ENCODE assay signal across 33 cellular contexts in the genomic region with DNA sequence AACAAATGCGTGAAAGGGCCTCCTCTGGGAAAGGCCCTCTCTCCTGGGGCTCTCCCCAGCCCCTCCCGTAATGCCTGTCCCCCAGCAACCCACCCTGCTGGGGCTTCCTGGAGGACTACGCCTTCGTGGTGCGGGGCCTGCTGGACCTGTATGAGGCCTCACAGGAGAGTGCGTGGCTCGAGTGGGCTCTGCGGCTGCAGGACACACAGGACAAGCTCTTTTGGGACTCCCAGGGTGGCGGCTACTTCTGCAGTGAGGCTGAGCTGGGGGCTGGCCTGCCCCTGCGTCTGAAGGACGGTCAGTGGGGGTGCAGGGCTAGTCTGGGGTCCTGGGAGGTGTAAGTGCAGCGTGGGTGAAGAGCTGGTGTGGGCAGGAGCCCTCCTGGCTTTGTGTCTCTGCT. TPM values are rescaled to one million over a fixed set of nuclear protein-coding genes. Genes with fewer than 3 reads are reported as not detected.
"Had no signal": no experiment of that assay in that cellular context is flagged by ENCODE, and none has a peak within 500 bp of the region (broad histone marks: within the 10 kb centered on the region; RNA-seq: fewer than 3 reads in every experiment).

No MANE protein-coding gene starts in this region.

- ATAC-seq: foreskin keratinocyte; gastroesophageal sphincter; heart left ventricle; left lobe of liver; mucosa of descending colon; natural killer cell treated with Interleukin-12 subunit alpha and Interleukin-12 subunit beta and Interleukin-15 and Interleukin-18, amount 100 ng/mL, for 72 hours; sciatic nerve; stimulated activated effector memory CD8-positive, alpha-beta T cell treated with anti-CD3 and anti-CD28 coated beads, Interleukin-12 subunit alpha, Interleukin-12 subunit beta, amount 100 ng/mL, for 72 hours had no signal

- H3K4me1 ChIP-seq: colonic mucosa had no signal

- H2AFZ ChIP-seq: hepatocyte, parathyroid adenoma had no signal

- H3K27ac ChIP-seq: colonic mucosa, foreskin keratinocyte, heart left ventricle, hepatocyte, parathyroid adenoma, thyroid gland, vagina had no signal

- H3K4me2 ChIP-seq: hepatocyte, smooth muscle cell had no signal

- H3K9me3 ChIP-seq: colonic mucosa, esophagus muscularis mucosa, gastroesophageal sphincter, heart left ventricle, mucosa of descending colon, stomach, thyroid gland, vagina had no signal

- FAIRE-seq: endothelial cell of umbilical vein, kidney had no signal

- H3K36me3 ChIP-seq: colonic mucosa had no signal

- H3K27me3 ChIP-seq: colonic mucosa, foreskin keratinocyte, heart left ventricle, hepatocyte, stomach, thyroid gland, vagina had no signal

- H3K4me3 ChIP-seq: colonic mucosa, esophagus muscularis mucosa, gastroesophageal sphincter, heart left ventricle, hepatocyte, lung, mucosa of descending colon, smooth muscle cell, stomach, thyroid gland, vagina had no signal

- DNase-seq: colonic mucosa; dermis blood vessel endothelial cell; effector memory CD4-positive, alpha-beta T cell; foreskin keratinocyte; heart left ventricle; naive B cell; stimulated activated CD4-positive, alpha-beta T cell treated with anti-CD3 and anti-CD28 coated beads, Interleukin-2, amount 100 ng/mL, for 24 hours; stimulated activated CD4-positive, alpha-beta T cell treated with anti-CD3 and anti-CD28 coated beads, Interleukin-4, amount 100 ng/mL, for 24 hours; stimulated activated naive CD4-positive, alpha-beta T cell treated with Interleukin-2 at 50 U/mL for 16 hours; thyroid gland; trophoblast cell had no signal

- H3K79me2 ChIP-seq: parathyroid adenoma had no signal

- H3K9ac ChIP-seq: parathyroid adenoma had no signal

RNA-seq across cellular contexts. Expression of gene CACNA1G, which starts 8.6 kb away (rescaled TPM):
- total RNA-seq: dermis blood vessel endothelial cell; endothelial cell of umbilical vein; epithelial cell of proximal tubule; natural killer cell treated with Interleukin-12 subunit alpha and Interleukin-12 subunit beta and Interleukin-15 and Interleukin-18, amount 100 ng/mL, for 72 hours had no signal
- polyA plus RNA-seq: endothelial cell of umbilical vein had no signal

RNA-seq across cellular contexts. Expression of gene EPN3, which starts 19.3 kb away (rescaled TPM):
- total RNA-seq: endothelial cell of umbilical vein; esophagus muscularis mucosa; fibroblast of lung; natural killer cell treated with Interleukin-12 subunit alpha and Interleukin-12 subunit beta and Interleukin-15 and Interleukin-18, amount 100 ng/mL, for 72 hours; neural crest cell; osteoblast; subcutaneous adipose tissue; temporal lobe had no signal
- polyA plus RNA-seq: endothelial cell of umbilical vein, fibroblast of lung had no signal

RNA-seq across cellular contexts. Expression of gene MYCBPAP, which starts 43.6 kb away (rescaled TPM):
- total RNA-seq: left lobe of liver, vagina had no signal
- polyA plus RNA-seq: liver had no signal
